In the genomic region with DNA sequence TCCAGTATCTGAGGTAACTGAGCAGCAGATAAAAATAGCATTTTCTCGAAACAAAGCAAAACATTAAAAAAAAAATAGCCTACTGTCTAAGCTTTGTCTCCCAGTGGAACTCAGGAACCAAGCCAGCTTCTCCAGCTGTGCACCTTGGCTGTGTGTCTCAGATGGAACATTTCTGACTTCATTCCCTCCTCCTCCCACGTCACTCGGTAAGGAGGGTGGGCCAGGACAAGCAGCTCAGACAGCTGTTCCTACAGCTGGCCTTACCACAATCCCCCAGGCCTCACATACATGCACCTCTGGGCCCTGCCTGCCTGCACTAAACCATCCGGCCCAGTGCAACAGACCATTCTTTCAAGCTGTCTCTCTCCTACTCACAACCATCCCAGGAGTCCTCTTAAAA, we compare ENCODE assay signal across 13 cellular contexts.
DNase-seq lines count a peak whose midpoint lies in the region; ATAC-seq, FAIRE-seq and TF ChIP-seq lines count a peak whose summit lies in the region.
"Had no signal": no experiment of that assay in that cellular context is flagged by ENCODE, and none has a peak within 500 bp of the region (broad histone marks: within the 10 kb centered on the region; RNA-seq: fewer than 3 reads in every experiment).

No MANE protein-coding gene starts in this region.

- H2AFZ ChIP-seq in mesenchymal stem cell (ENCODE audit: low read depth, low read length) (no peak overlapping the region), MM.1S (ENCODE audit: low read length) (no peak overlapping the region)

- H3K79me2 ChIP-seq in MM.1S (ENCODE audit: low read length): no peaks in the 10 kb centered on the region

- H3K4me1 ChIP-seq in mesenchymal stem cell (ENCODE audit: control insufficient read depth, insufficient read depth, low read depth, low read length): peaks cover 4% of the 10 kb centered on the region
- H3K4me1 ChIP-seq in stomach smooth muscle (ENCODE audit: control insufficient read depth, insufficient read depth, low read length): peaks cover 8% of the 10 kb centered on the region
- H3K4me1 ChIP-seq in MM.1S (ENCODE audit: low read length): no peaks in the 10 kb centered on the region

- H2BK12ac ChIP-seq in mesenchymal stem cell (ENCODE audit: low read length in 2 of 2): no peak overlapping the region

- no peak for TF ChIP-seq CTCF in MM.1S (IDR thresholded peaks at IDR 0.05; ENCODE audit: low read length)

- ATAC-seq in HG03342 (IDR thresholded peaks at IDR 0.05; ENCODE audit: unreplicated experiment) (no peak), GM18873 (IDR thresholded peaks at IDR 0.05; ENCODE audit: low FRiP score, unreplicated experiment) (no peak)
- ATAC-seq: activated T-helper 17 cell treated with anti-CD3 and anti-CD28 coated beads, Interleukin-2, amount 50 U/mL, for 72 hours; K562 had no signal

- no peak overlapping the region for H2BK120ac ChIP-seq in mesenchymal stem cell (ENCODE audit: low read depth, low read length)

- H3K27me3 ChIP-seq in MG63: no peaks in the 10 kb centered on the region
- H3K27me3 ChIP-seq in mesenchymal stem cell (ENCODE audit: control insufficient read depth in 1 of 2, insufficient read depth in 1 of 2, low read length in 2 of 2): peaks cover 0 to 16% of the 10 kb centered on the region in 2 experiments
- H3K27me3 ChIP-seq in stomach smooth muscle (ENCODE audit: control insufficient read depth in 1 of 2, insufficient read depth in 2 of 2, low read length in 2 of 2): no peaks in the 10 kb centered on the region
- H3K27me3 ChIP-seq in MM.1S (replicated peaks; ENCODE audit: insufficient read depth, low read length): no peaks in the 10 kb centered on the region

- peak overlapping the region; percentile 15 for H2BK5ac ChIP-seq in mesenchymal stem cell (ENCODE audit: low read depth, low read length, poor library complexity, severe bottlenecking)

- no peaks in the 10 kb centered on the region for H3K79me1 ChIP-seq in mesenchymal stem cell (replicated peaks; ENCODE audit: low read length, poor library complexity, severe bottlenecking)

- DNase-seq in MG63: peak; percentile 73
- DNase-seq in mesenchymal stem cell: peak; percentile 90
- DNase-seq in effector CD8-positive, alpha-beta T cell (lab: John Stamatoyannopoulos, UW): no peak
- DNase-seq in MM.1S: no peak
- DNase-seq: CD4-positive, CD25-positive, alpha-beta regulatory T cell; GOT3; NCI-H2107 had no signal

- no peaks in the 10 kb centered on the region for H3K9me2 ChIP-seq in MM.1S (replicated peaks; ENCODE audit: insufficient read depth, low read length)

- H3F3A ChIP-seq in MM.1S (ENCODE audit: insufficient read depth, low read length): no peaks in the 10 kb centered on the region

- peak; percentile 90 for FAIRE-seq in endometrium (lab: Jason Lieb, UNC)
- FAIRE-seq: K562 had no signal

- H4K91ac ChIP-seq in mesenchymal stem cell (ENCODE audit: low read length): no peak overlapping the region

- no peak overlapping the region for H3K14ac ChIP-seq in mesenchymal stem cell (ENCODE audit: low read length in 2 of 2)

- no peaks in the 10 kb centered on the region for H3K9me3 ChIP-seq in MG63
- peaks cover 16% of the 10 kb centered on the region for H3K9me3 ChIP-seq in mesenchymal stem cell (ENCODE audit: control insufficient read depth, low read length)
- H3K9me3 ChIP-seq in stomach smooth muscle (ENCODE audit: control insufficient read depth in 2 of 2, low read length in 2 of 2): peaks cover 0 to 3% of the 10 kb centered on the region in 2 donors
- H3K9me3 ChIP-seq in MM.1S (replicated peaks; ENCODE audit: insufficient read depth, low read length): no peaks in the 10 kb centered on the region

- no peak overlapping the region for H2BK15ac ChIP-seq in mesenchymal stem cell (ENCODE audit: low read depth, poor library complexity, severe bottlenecking)

- H3K4me3 ChIP-seq in MG63 (no peak overlapping the region), mesenchymal stem cell (ENCODE audit: insufficient read depth in 1 of 2, low read depth in 1 of 2, low read length in 2 of 2) (no peak overlapping the region), stomach smooth muscle (ENCODE audit: low read length in 2 of 2) (no peak overlapping the region), MM.1S (ENCODE audit: low read length) (no peak overlapping the region)
- H3K4me3 ChIP-seq: K562 had no signal

- H4K8ac ChIP-seq in mesenchymal stem cell (ENCODE audit: low read length): no peak overlapping the region

- no peak overlapping the region for H3K23ac ChIP-seq in mesenchymal stem cell (ENCODE audit: low read length in 2 of 2)

- H3K9ac ChIP-seq in mesenchymal stem cell (ENCODE audit: low read length): no peak overlapping the region
- no peak overlapping the region for H3K9ac ChIP-seq in stomach smooth muscle (ENCODE audit: low read length in 2 of 2)
- no peak overlapping the region for H3K9ac ChIP-seq in MM.1S (ENCODE audit: low read length)

- no peak overlapping the region for H3K18ac ChIP-seq in mesenchymal stem cell (ENCODE audit: low read depth in 1 of 2, low read length in 2 of 2)

- H3K27ac ChIP-seq in mesenchymal stem cell (ENCODE audit: low read length, poor library complexity, severe bottlenecking) (no peak overlapping the region), stomach smooth muscle (ENCODE audit: low read length) (peak overlapping the region; percentile 65), MM.1S (ENCODE audit: low read length) (no peak overlapping the region)

- H2AK5ac ChIP-seq in mesenchymal stem cell (ENCODE audit: low read length, severe bottlenecking): no peak overlapping the region

- no peak overlapping the region for H3K4me2 ChIP-seq in mesenchymal stem cell (ENCODE audit: low read length, poor library complexity, severe bottlenecking)
- no peak overlapping the region for H3K4me2 ChIP-seq in MM.1S (ENCODE audit: low read depth, low read length)

- H3K36me3 ChIP-seq in MG63 (no peaks in the 10 kb centered on the region), mesenchymal stem cell (ENCODE audit: control insufficient read depth in 1 of 2, insufficient read depth in 2 of 2, low read depth in 1 of 2, low read length in 2 of 2) (no peaks in the 10 kb centered on the region), stomach smooth muscle (ENCODE audit: control insufficient read depth in 2 of 2, insufficient read depth in 2 of 2, low read length in 2 of 2) (no peaks in the 10 kb centered on the region), MM.1S (replicated peaks; ENCODE audit: insufficient read depth, low read length) (no peaks in the 10 kb centered on the region)

- 56% methylated on average over 4 of the region's 4 CpGs for WGBS in mesenchymal stem cell

- H3K4ac ChIP-seq in mesenchymal stem cell (ENCODE audit: low read depth in 1 of 2, low read length in 2 of 2): no peak overlapping the region

- H4K20me1 ChIP-seq in MM.1S (ENCODE audit: insufficient read depth, low read length): no peaks in the 10 kb centered on the region

Comparison
In these comparisons a context has a peak if more than half of its experiments do, and no peak if none do; other contexts are left out.
1. DNase-seq: peak in MG63 (single experiment) and mesenchymal stem cell (single experiment); none in effector CD8-positive, alpha-beta T cell (single experiment) and MM.1S (single experiment).